In the genomic region with DNA sequence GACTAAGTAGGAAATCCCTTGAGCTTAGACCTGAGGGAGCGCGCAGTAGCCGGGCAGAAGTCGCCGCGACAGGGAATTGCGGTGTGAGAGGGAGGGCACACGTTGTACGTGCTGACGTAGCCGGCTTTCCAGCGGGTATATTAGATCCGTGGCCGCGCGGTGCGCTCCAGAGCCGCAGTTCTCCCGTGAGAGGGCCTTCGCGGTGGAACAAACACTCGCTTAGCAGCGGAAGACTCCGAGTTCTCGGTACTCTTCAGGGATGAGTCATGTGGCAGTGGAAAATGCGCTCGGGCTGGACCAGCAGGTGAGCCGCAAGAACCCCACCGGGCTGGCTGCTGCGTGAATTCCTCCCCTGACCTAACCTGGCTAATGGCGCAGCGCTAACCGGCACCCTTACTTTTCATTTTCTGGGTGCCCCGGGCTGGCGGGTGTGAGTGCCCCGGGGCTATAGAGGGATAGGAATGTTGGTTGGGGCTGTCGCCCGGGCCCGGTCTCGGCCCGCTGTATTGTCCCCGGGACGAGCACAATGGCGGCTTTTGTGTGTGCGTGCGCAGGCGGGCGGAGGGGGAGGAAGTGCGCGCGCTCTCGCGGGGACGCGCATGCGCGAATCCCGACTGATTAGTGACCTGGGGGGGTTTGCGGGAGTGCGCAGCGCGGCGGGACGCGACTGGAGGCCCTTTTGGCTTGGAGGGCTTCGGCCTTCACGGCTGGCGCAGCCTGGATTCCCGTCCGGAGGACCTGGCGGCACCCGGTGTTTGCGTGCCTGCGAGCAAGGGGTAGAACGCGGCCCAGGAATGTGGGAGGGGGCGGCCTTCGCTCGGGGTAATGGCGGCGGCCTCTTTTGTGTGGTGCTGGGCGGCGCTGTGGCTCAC, we compare ENCODE assay signal across 8 cellular contexts. TPM values are rescaled to one million over a fixed set of nuclear protein-coding genes. Genes with fewer than 3 reads are reported as not detected.
DNase-seq lines count a peak whose midpoint lies in the region; ATAC-seq and TF ChIP-seq lines count a peak whose summit lies in the region.

A gene (plus strand): TSS at position 169 of the 872 bp plus-strand sequence. CDS start 91 bp downstream, at position 260.

- 0 out of 2 replicates have a peak, but pooled peaks have one; percentile 12 for TF ChIP-seq CTCF in AG04450 (IDR thresholded peaks at IDR 0.05; ENCODE audit: low read depth, low read length)

- CTCF ChIA-PET in AG04450 (lab: Charles Lee): no interaction called here

- H3K27me3 ChIP-seq in AG04450 (ENCODE audit: control insufficient read depth, insufficient read depth, low read length): no peaks in the 10 kb centered on the region

- H3K27ac ChIP-seq in AG04450 (ENCODE audit: low read depth, low read length) (peak within 1 kb of the TSS; percentile 98), cingulate gyrus (ENCODE audit: low read depth, low read length) (peak within 1 kb of the TSS; percentile 100)

- peak; percentile 56 for ATAC-seq in GM18867 (IDR thresholded peaks at IDR 0.05; ENCODE audit: unreplicated experiment)
- ATAC-seq in HG03135 (IDR thresholded peaks at IDR 0.05; ENCODE audit: unreplicated experiment): peak; percentile 53

- H3K9me3 ChIP-seq in AG04450 (ENCODE audit: control insufficient read depth, insufficient read depth, low read length): no peaks in the 10 kb centered on the region; the same call in 1 of the 2 replicates

- peak within 1 kb of the TSS; percentile 87 for H3K4me3 ChIP-seq in AG04450 (ENCODE audit: low read depth, low read length)

- POLR2A ChIA-PET in AG04450 (lab: Yijun Ruan, JAX): interaction anchor here (0.7 to 1.4 kb wide), 8 partner anchors 17 to 87 kb away, joined by 3 to 20 read pairs (median 7); no protein-coding TSS in a partner anchor

- DNase-seq in AG04450 (ENCODE audit: low read depth, low spot score) (peak; percentile 70), NCI-H345 (lab: John Stamatoyannopoulos, UW) (peak; percentile 86), left kidney (ENCODE audit: low read depth, low spot score) (peak; percentile 90)
- DNase-seq in activated CD4-positive, alpha-beta T cell treated with anti-CD3 and anti-CD28 coated beads for 48 hours: peak; percentile 88
- DNase-seq in stimulated activated CD4-positive, alpha-beta T cell treated with anti-CD3 and anti-CD28 coated beads, Interleukin-2, amount 100 ng/mL, for 24 hours: peak; percentile 79 to 83

RNA-seq across cellular contexts. Expression of the gene that starts here (rescaled TPM):
- 110 and 111 TPM in 2 replicates for polyA plus RNA-seq in AG04450 (2011; rRNA removed)
- polyA minus RNA-seq in AG04450 (2011; rRNA and poly(A)+ RNA removed): 160 and 192 TPM in 2 replicates

Comparison
In these comparisons a context has a peak if more than half of its experiments do, and no peak if none do; other contexts are left out.
1. Peak in every context shown above with its lines: DNase-seq, ATAC-seq, H3K4me3 ChIP-seq and H3K27ac ChIP-seq.